ENCODE assay signal across 19 cellular contexts in the genomic region with DNA sequence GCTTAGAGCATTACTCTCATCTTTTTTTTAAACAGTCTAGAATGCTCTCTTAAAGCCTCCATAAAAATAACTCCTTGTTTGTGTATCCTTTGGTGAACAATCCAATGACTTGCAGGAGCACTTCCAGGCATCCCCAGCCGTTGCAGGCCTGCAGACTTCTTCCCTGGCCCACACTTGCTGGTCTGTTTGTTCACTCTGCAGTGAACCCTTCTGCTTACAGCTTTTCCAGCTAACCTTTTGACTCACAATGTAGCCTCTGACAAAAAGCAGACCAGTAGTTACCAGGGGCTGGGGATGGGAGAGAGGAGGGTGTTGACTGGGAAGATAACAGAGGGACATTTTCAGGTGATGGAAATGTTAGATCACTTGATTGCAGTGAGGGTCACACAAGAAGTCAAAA. TPM values are rescaled to one million over a fixed set of nuclear protein-coding genes. Genes with fewer than 3 reads are reported as not detected.
DNase-seq lines count a peak whose midpoint lies in the region; ATAC-seq, FAIRE-seq and TF ChIP-seq lines count a peak whose summit lies in the region.
"Had no signal": no experiment of that assay in that cellular context is flagged by ENCODE, and none has a peak within 500 bp of the region (broad histone marks: within the 10 kb centered on the region; RNA-seq: fewer than 3 reads in every experiment).

No MANE protein-coding gene starts in this region.

- no peaks in the 10 kb centered on the region for H3K9me3 ChIP-seq in cardiac muscle cell (ENCODE audit: low read depth)
- no peaks in the 10 kb centered on the region for H3K9me3 ChIP-seq in hepatocyte (ENCODE audit: low read depth)
- H3K9me3 ChIP-seq in pancreas: no peaks in the 10 kb centered on the region

- no peaks in the 10 kb centered on the region for H3K9me2 ChIP-seq in hepatocyte (replicated peaks; ENCODE audit: insufficient read depth)

- no peak for FAIRE-seq in pancreas (lab: Jason Lieb, UNC)
- FAIRE-seq: GM12891, GM18507, H1 had no signal

- H3K27ac ChIP-seq in cardiac muscle cell (peak overlapping the region; percentile 87), hepatocyte (peak overlapping the region; percentile 44), pancreas (no peak overlapping the region)
- H3K27ac ChIP-seq: BLaER1 had no signal

- H2AFZ ChIP-seq in hepatocyte: no peak overlapping the region

- no peaks in the 10 kb centered on the region for H3K36me3 ChIP-seq in cardiac muscle cell
- no peaks in the 10 kb centered on the region for H3K36me3 ChIP-seq in hepatocyte (replicated peaks; ENCODE audit: insufficient read depth, low read depth)
- H3K36me3 ChIP-seq in pancreas: no peaks in the 10 kb centered on the region
- H3K36me3 ChIP-seq: BLaER1 had no signal

- WGBS in hepatocyte (ENCODE audit: low lambda C conversion rate, missing lambda C conversion rate): 5% methylated on average over 1 of the region's 1 CpG
- 25 to 37% methylated on average over 1 of the region's 1 CpG for WGBS in pancreas, 2 donors

- ATAC-seq in left cardiac atrium (no peak), pancreas (peak in 3 of 4 donors; percentile 31 to 45 (median 45)), GM19351 (IDR thresholded peaks at IDR 0.05; ENCODE audit: unreplicated experiment) (no peak), GM21619 (IDR thresholded peaks at IDR 0.05; ENCODE audit: unreplicated experiment) (no peak)

- H3K4me2 ChIP-seq in hepatocyte: no peak overlapping the region
- H3K4me2 ChIP-seq: BLaER1 had no signal

- H3K4me1 ChIP-seq in cardiac muscle cell (ENCODE audit: low read depth): peaks cover 30% of the 10 kb centered on the region
- peaks cover 14% of the 10 kb centered on the region for H3K4me1 ChIP-seq in hepatocyte (ENCODE audit: insufficient read depth)
- peaks cover 0 to 4% (median 0%) of the 10 kb centered on the region in 3 donors for H3K4me1 ChIP-seq in pancreas

- no peaks in the 10 kb centered on the region for H3K27me3 ChIP-seq in cardiac muscle cell
- H3K27me3 ChIP-seq in hepatocyte: no peaks in the 10 kb centered on the region
- no peaks in the 10 kb centered on the region for H3K27me3 ChIP-seq in pancreas
- H3K27me3 ChIP-seq: BLaER1 had no signal

- TF ChIP-seq CTCF in cardiac muscle cell (IDR thresholded peaks at IDR 0.05; ENCODE audit: low read depth, low read length) (no peak), hepatocyte (IDR thresholded peaks at IDR 0.05; ENCODE audit: poor library complexity) (no peak), pancreas (IDR thresholded peaks at IDR 0.05) (no peak)

- peak in 1 of 2 donors; percentile 73 for DNase-seq in cardiac muscle cell (ENCODE audit: low read depth in 1 of 2, low spot score in 1 of 2)
- no peak for DNase-seq in left cardiac atrium
- DNase-seq in hepatocyte (ENCODE audit: low spot score): no peak
- DNase-seq in pancreas: no peak
- DNase-seq in NCI-H1105 (lab: John Stamatoyannopoulos, UW): no peak
- DNase-seq in NCI-H2081 treated with DMSO at 0.1 percent for 48 hours (lab: John Stamatoyannopoulos, UW): no peak
- DNase-seq: 8988T, DND-41, GDM1, MV-4-11, NCI-H146, NCI-H2081, NCI-H510A had no signal

- no peak overlapping the region for H3K4me3 ChIP-seq in cardiac muscle cell
- no peak overlapping the region for H3K4me3 ChIP-seq in hepatocyte
- H3K4me3 ChIP-seq in pancreas: no peak overlapping the region
- H3K4me3 ChIP-seq: BLaER1 had no signal

- H3K79me2 ChIP-seq in hepatocyte: no peaks in the 10 kb centered on the region

- intact Hi-C loops in left cardiac atrium (cut with DNase I): no loop called here
- intact Hi-C loops in pancreas (cut with DNase I): no loop called here

- no peaks in the 10 kb centered on the region for H4K20me1 ChIP-seq in hepatocyte (ENCODE audit: insufficient read depth, poor library complexity, severe bottlenecking)
- H4K20me1 ChIP-seq: BLaER1 had no signal

RNA-seq across cellular contexts. Expression of gene GPR42, which starts 9.1 kb away (rescaled TPM):
- total RNA-seq in cardiac muscle cell: 0.33 and 0.42 TPM in 2 replicates
- 0.32 TPM in 1 of 2 replicates, not detected in the other for polyA plus RNA-seq in cardiac muscle cell
- total RNA-seq in left cardiac atrium: not detected
- not detected in 2 replicates for total RNA-seq in hepatocyte
- 0.17 TPM in 1 of 2 replicates, not detected in the other for polyA plus RNA-seq in hepatocyte
- under 1 TPM in 2 of 6 donors, not detected in 4; 0.12 to 0.16 TPM for total RNA-seq in pancreas
- polyA plus RNA-seq in pancreas: under 1 TPM in 1 of 2 donors, not detected in 1; 0.52 TPM
- total RNA-seq: H1 had no signal
- polyA plus RNA-seq: H1 had no signal

RNA-seq across cellular contexts. Expression of gene FFAR3, which starts 21.7 kb away (rescaled TPM):
- total RNA-seq in cardiac muscle cell: 0.21 TPM in 1 of 2 replicates, not detected in the other
- polyA plus RNA-seq in cardiac muscle cell: not detected in 2 replicates
- total RNA-seq in left cardiac atrium: under 1 TPM; 0.18 to 0.44 TPM
- total RNA-seq in hepatocyte: 0.80 and 1.6 TPM in 2 replicates
- 2.4 TPM in 1 of 2 replicates, not detected in the other for polyA plus RNA-seq in hepatocyte
- under 1 TPM in 5 of 6 donors, not detected in 1; 0.09 to 0.37 (median 0.26) TPM for total RNA-seq in pancreas
- 1 to 10 TPM; 1.5 to 2.7 TPM for polyA plus RNA-seq in pancreas
- total RNA-seq: H1 had no signal
- polyA plus RNA-seq: H1 had no signal

RNA-seq across cellular contexts. Expression of gene FFAR1, which starts 32.3 kb away (rescaled TPM):
- not detected in 2 replicates for total RNA-seq in cardiac muscle cell
- polyA plus RNA-seq in cardiac muscle cell: 0.11 TPM in 1 of 2 replicates, not detected in the other
- not detected for total RNA-seq in left cardiac atrium
- not detected in 2 replicates for total RNA-seq in hepatocyte
- polyA plus RNA-seq in hepatocyte: not detected in 2 replicates
- 1 to 10 TPM in 4 of 6 donors, under 1 TPM in 2; 0.60 to 3.5 (median 1.8) TPM for total RNA-seq in pancreas
- polyA plus RNA-seq in pancreas: 10 to 100 TPM in 1 of 2 donors, 1 to 10 TPM in 1; 3.6 to 30.1 TPM
- total RNA-seq: H1 had no signal
- polyA plus RNA-seq: H1 had no signal

RNA-seq across cellular contexts. Expression of gene CD22, which starts 51.0 kb away (rescaled TPM):
- 0.28 and 0.51 TPM in 2 replicates for total RNA-seq in cardiac muscle cell
- 0.50 TPM in 1 of 2 replicates, not detected in the other for polyA plus RNA-seq in cardiac muscle cell
- total RNA-seq in left cardiac atrium: under 1 TPM; 0.39 to 0.56 TPM
- total RNA-seq in hepatocyte: 1.6 and 3.5 TPM in 2 replicates
- 1.9 TPM in 1 of 2 replicates, not detected in the other for polyA plus RNA-seq in hepatocyte
- 1 to 10 TPM in 2 of 6 donors, under 1 TPM in 4; 0.32 to 2.1 (median 0.94) TPM for total RNA-seq in pancreas
- polyA plus RNA-seq in pancreas: under 1 TPM; 0.38 to 0.49 TPM

Comparison
In these comparisons a context has a peak if more than half of its experiments do, and no peak if none do; other contexts are left out.
1. H3K27ac ChIP-seq: peak in cardiac muscle cell (single experiment) and hepatocyte (single experiment); none in pancreas (0 of 4).
2. ATAC-seq: peak in pancreas (3 of 4); none in left cardiac atrium (0 of 2), GM19351 (single experiment) and GM21619 (single experiment).